8 cellular contexts compared by ENCODE assay signal in the genomic region with DNA sequence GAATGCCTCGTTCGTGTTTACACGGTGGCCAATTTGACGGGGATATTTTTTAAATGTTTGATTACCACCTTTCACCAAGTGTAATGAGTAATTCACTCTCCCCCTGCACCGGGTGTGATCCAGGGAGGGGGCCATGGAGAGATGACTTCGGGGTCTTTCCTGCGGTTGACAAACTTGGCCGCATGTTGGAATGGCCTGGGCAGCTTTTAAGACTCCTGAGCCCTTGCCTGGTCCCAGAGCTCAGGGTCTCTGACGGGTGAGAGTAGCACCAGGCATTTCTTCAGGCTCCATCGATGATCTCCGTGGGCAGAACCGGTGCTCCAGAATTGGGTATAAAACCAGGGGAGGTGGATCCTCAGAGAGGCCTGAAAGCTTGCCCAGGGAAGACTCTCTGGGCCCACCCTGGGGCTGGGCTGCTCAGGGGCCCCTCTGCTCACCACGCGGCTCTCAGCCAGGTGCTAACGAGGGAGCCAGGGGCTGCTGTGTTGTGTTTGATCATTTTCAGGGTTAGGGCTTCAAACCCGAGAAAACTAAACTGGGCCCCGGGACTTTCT. TPM values are rescaled to one million over a fixed set of nuclear protein-coding genes. Genes with fewer than 3 reads are reported as not detected.
A peak's percentile ranks its signal among the peaks of the same experiment; 100 is the strongest.
DNase-seq lines count a peak whose midpoint lies in the region; ATAC-seq and TF ChIP-seq lines count a peak whose summit lies in the region.

No MANE protein-coding gene starts in this region.

- H3K9me3 Mint-ChIP-seq in activated B cell treated with CpG ODN at 0.5 μM for 24 hours = no peaks in the 10 kb centered on the region

- peak overlapping the region; percentile 74 for H3K9ac ChIP-seq in parathyroid adenoma

- peak; percentile 47 for DNase-seq in GM13976 (ENCODE audit: low spot score)
- DNase-seq in activated B cell treated with CpG ODN at 0.5 μM for 24 hours = peak; percentile 31
- no peak for DNase-seq in esophagus squamous epithelium (lab: John Stamatoyannopoulos, UW)
- DNase-seq in dedifferentiated amniotic fluid mesenchymal stem cell (ENCODE audit: extremely low spot score) = no peak
- DNase-seq in OCI-M1 (lab: John Stamatoyannopoulos, UW) = no peak
- no peak for DNase-seq in occipital lobe (lab: John Stamatoyannopoulos, UW)

- peaks cover 36% of the 10 kb centered on the region for H3K79me2 ChIP-seq in parathyroid adenoma

- H3K4me3 Mint-ChIP-seq in activated B cell treated with CpG ODN at 0.5 μM for 24 hours = peak overlapping the region; percentile 89

- TF ChIP-seq POLR2A in esophagus squamous epithelium (IDR thresholded peaks at IDR 0.05) = no peak

- CTCF ChIA-PET in activated B cell treated with CpG ODN at 0.5 μM for 24 hours (lab: Charles Lee) = interaction anchor here (1.6 to 2.1 kb wide), 3 partner anchors 14 to 88 kb away, joined by 3 to 8 read pairs (median 5); a partner anchor contains a TSS

- H3K9me3 ChIP-seq in esophagus squamous epithelium = no peaks in the 10 kb centered on the region
- H3K9me3 ChIP-seq in parathyroid adenoma (ENCODE audit: control insufficient read depth, low read length) = no peaks in the 10 kb centered on the region

- in situ Hi-C loops in GM13976 (cut with MboI; ENCODE audit: low sequenced_read_pairs, unreplicated experiment) = no loop called here

- H3K4me3 ChIP-seq in esophagus squamous epithelium (peak overlapping the region; percentile 77 to 97 (median 85)), parathyroid adenoma (ENCODE audit: low read depth, low read length) (peak overlapping the region; percentile 71)

- H3K27ac ChIP-seq in esophagus squamous epithelium = peak overlapping the region; percentile 93 to 98 (median 96)
- peak overlapping the region; percentile 48 for H3K27ac ChIP-seq in parathyroid adenoma

- peaks cover 26% of the 10 kb centered on the region for H3K4me1 Mint-ChIP-seq in activated B cell treated with CpG ODN at 0.5 μM for 24 hours

- H3K36me3 Mint-ChIP-seq in activated B cell treated with CpG ODN at 0.5 μM for 24 hours (ENCODE audit: low read depth) = peaks cover 32% of the 10 kb centered on the region

- H3K27me3 ChIP-seq in esophagus squamous epithelium (no peaks in the 10 kb centered on the region), parathyroid adenoma (ENCODE audit: control insufficient read depth, insufficient read depth, low read length) (no peaks in the 10 kb centered on the region)

- intact Hi-C loops in activated B cell treated with CpG ODN at 0.5 μM for 24 hours (cut with micrococcal nuclease) (loop anchor here (1.0 to 5.0 kb wide), 2 partner anchors 49 to 226 kb away; a partner anchor contains a TSS), esophagus squamous epithelium (cut with DNase I) (no loop called here)

- H3K27me3 Mint-ChIP-seq in activated B cell treated with CpG ODN at 0.5 μM for 24 hours = no peaks in the 10 kb centered on the region

- H3K27ac Mint-ChIP-seq in activated B cell treated with CpG ODN at 0.5 μM for 24 hours = peak overlapping the region; percentile 47

- POLR2A ChIA-PET in activated B cell treated with CpG ODN at 0.5 μM for 24 hours (lab: Charles Lee) = interaction anchor here (0.5 to 2.0 kb wide), 4 partner anchors 49 to 75 kb away, joined by 3 to 10 read pairs (median 8); a partner anchor contains a TSS

- ATAC-seq in HG02885 (IDR thresholded peaks at IDR 0.05; ENCODE audit: poor library complexity, unreplicated experiment) = peak; percentile 10
- ATAC-seq in activated B cell treated with CpG ODN at 0.5 μM for 24 hours (ENCODE audit: low read depth) = no peak

- H3K4me1 ChIP-seq in esophagus squamous epithelium (peaks cover 16 to 37% (median 20%) of the 10 kb centered on the region in 3 donors), parathyroid adenoma (no peaks in the 10 kb centered on the region)

- WGBS in esophagus squamous epithelium, 2 donors = 0% methylated on average over 9 of the region's 17 CpGs; no CpG with 5 or more reads in 1 of the 2 donors

- TF ChIP-seq CTCF in GM13976 (IDR thresholded peaks at IDR 0.05; ENCODE audit: borderline replicate concordance, control extremely low read depth, extremely low read depth, insufficient read depth, missing control alignments) = no peak
- TF ChIP-seq CTCF in activated B cell treated with CpG ODN at 0.5 μM for 24 hours (IDR thresholded peaks at IDR 0.05) = no peak
- TF ChIP-seq CTCF in esophagus squamous epithelium (IDR thresholded peaks at IDR 0.05) = no peak
- no peak for TF ChIP-seq CTCF in parathyroid adenoma (IDR thresholded peaks at IDR 0.05)

- H3K36me3 ChIP-seq in esophagus squamous epithelium = peaks cover 24 to 32% (median 25%) of the 10 kb centered on the region in 3 donors
- H3K36me3 ChIP-seq in parathyroid adenoma (ENCODE audit: control insufficient read depth, insufficient read depth, low read length) = no peaks in the 10 kb centered on the region

- peak overlapping the region; percentile 95 for H3K4me2 ChIP-seq in parathyroid adenoma (ENCODE audit: low read length)

- peak overlapping the region; percentile 76 for H2AFZ ChIP-seq in parathyroid adenoma

RNA-seq across cellular contexts. Expression of a gene that starts 0.9 kb away (rescaled TPM):
- 21.6 and 21.7 TPM in 2 replicates for total RNA-seq in activated B cell treated with CpG ODN at 0.5 μM for 24 hours
- total RNA-seq in esophagus squamous epithelium = 10 to 100 TPM; 13.9 to 21.7 (median 16.9) TPM
- total RNA-seq in occipital lobe = 25.7 TPM

RNA-seq across cellular contexts. Expression of a gene that starts 43.2 kb away (rescaled TPM):
- total RNA-seq in activated B cell treated with CpG ODN at 0.5 μM for 24 hours = 17.0 and 21.0 TPM in 2 replicates
- 10 to 100 TPM in 2 of 4 donors, 1 to 10 TPM in 2; 8.0 to 11.1 (median 10.2) TPM for total RNA-seq in esophagus squamous epithelium
- 5.8 TPM for total RNA-seq in occipital lobe

RNA-seq across cellular contexts. Expression of a gene that starts 49.0 kb away (rescaled TPM):
- total RNA-seq in activated B cell treated with CpG ODN at 0.5 μM for 24 hours (15.1 and 17.3 TPM in 2 replicates), esophagus squamous epithelium (10 to 100 TPM in 3 of 4 donors, 1 to 10 TPM in 1; 8.9 to 20.8 (median 12.6) TPM), occipital lobe (25.7 TPM)

Comparison
In these comparisons a context has a peak if more than half of its experiments do, and no peak if none do; other contexts are left out.
1. DNase-seq: peak in GM13976 (single experiment) and activated B cell treated with CpG ODN at 0.5 μM for 24 hours (single experiment); none in esophagus squamous epithelium (single experiment), dedifferentiated amniotic fluid mesenchymal stem cell (single experiment), OCI-M1 (single experiment) and occipital lobe (single experiment).